ENCODE assay signal across 3 cellular contexts in the genomic region with DNA sequence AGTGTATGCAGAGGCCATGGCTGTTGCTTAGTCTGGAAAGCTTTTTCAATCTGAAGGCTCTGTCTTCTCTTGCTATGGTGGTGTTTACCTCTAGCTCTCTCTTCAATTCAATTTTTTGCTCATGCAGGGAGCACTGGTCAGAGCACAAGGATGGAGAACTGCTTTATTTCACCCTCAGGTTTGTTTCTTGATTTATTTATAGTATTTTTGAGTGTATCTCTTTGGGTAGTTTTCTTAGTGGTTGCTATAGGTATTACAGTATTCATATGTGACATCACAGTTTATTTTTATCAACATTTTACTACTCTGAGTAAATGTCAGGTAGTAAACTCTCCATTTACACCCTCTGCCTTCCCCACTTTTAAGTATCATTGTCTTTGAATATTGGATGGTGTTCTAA.
TF ChIP-seq lines count a peak whose summit lies in the region.

No MANE protein-coding gene starts in this region.

TF ChIP-seq in SK-N-SH, 30 proteins besides CTCF, POLR2A, EP300 and RAD21 (continues in another document):
- TF ChIP-seq USF2 (IDR thresholded peaks at IDR 0.05; ENCODE audit: borderline replicate concordance, low read depth, low read length) (no peak), GABPA (IDR thresholded peaks at IDR 0.05; ENCODE audit: low read depth) (no peak), GATA2 (CRISPR knock-in tag; IDR thresholded peaks at IDR 0.05) (no peak), FOXM1 (IDR thresholded peaks at IDR 0.05; ENCODE audit: low read depth) (no peak), SMC3 (IDR thresholded peaks at IDR 0.05; ENCODE audit: low read depth, low read length) (no peak), TAF1 (IDR thresholded peaks at IDR 0.05; ENCODE audit: borderline replicate concordance, low read depth, low read length) (no peak), POLR2AphosphoS5 (IDR thresholded peaks at IDR 0.05; ENCODE audit: low read depth, low read length) (no peak), NRF1 (IDR thresholded peaks at IDR 0.05; ENCODE audit: low read depth, low read length) (no peak), JUND (IDR thresholded peaks at IDR 0.05) (no peak), EZH2phosphoT487 (IDR thresholded peaks at IDR 0.05; ENCODE audit: borderline replicate concordance, low read depth) (no peak), MXI1 (IDR thresholded peaks at IDR 0.05; ENCODE audit: low read depth, low read length) (no peak), REST (IDR thresholded peaks at IDR 0.05; ENCODE audit: low read depth, low read length) (no peak)
- TF ChIP-seq, protein P1, sequence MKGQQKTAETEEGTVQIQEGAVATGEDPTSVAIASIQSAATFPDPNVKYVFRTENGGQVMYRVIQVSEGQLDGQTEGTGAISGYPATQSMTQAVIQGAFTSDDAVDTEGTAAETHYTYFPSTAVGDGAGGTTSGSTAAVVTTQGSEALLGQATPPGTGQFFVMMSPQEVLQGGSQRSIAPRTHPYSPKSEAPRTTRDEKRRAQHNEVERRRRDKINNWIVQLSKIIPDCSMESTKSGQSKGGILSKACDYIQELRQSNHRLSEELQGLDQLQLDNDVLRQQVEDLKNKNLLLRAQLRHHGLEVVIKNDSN (IDR thresholded peaks at IDR 0.05; ENCODE audit: borderline replicate concordance, low read depth), result no peak
- TF ChIP-seq, protein P2, sequence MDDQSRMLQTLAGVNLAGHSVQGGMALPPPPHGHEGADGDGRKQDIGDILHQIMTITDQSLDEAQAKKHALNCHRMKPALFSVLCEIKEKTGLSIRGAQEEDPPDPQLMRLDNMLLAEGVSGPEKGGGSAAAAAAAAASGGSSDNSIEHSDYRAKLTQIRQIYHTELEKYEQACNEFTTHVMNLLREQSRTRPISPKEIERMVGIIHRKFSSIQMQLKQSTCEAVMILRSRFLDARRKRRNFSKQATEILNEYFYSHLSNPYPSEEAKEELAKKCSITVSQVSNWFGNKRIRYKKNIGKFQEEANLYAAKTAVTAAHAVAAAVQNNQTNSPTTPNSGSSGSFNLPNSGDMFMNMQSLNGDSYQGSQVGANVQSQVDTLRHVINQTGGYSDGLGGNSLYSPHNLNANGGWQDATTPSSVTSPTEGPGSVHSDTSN (IDR thresholded peaks at IDR 0.05), result no peak

TF ChIP-seq in SK-N-SH treated with all-trans-retinoic acid at 6 μM for 48 hours, 23 proteins besides CTCF, POLR2A, EP300 and RAD21 (continued from another document):
- TF ChIP-seq CREB5 (CRISPR knock-in tag; IDR thresholded peaks at IDR 0.05; ENCODE audit: low read depth) (no peak), ZNF565 (CRISPR knock-in tag; conservative IDR thresholded peaks at IDR 0.05; ENCODE audit: low read depth) (no peak), PPARA (CRISPR knock-in tag; IDR thresholded peaks at IDR 0.05; ENCODE audit: borderline replicate concordance) (no peak)

TF ChIP-seq in GM23338, 12 proteins besides CTCF, POLR2A, EP300 and RAD21:
- TF ChIP-seq, protein P3, sequence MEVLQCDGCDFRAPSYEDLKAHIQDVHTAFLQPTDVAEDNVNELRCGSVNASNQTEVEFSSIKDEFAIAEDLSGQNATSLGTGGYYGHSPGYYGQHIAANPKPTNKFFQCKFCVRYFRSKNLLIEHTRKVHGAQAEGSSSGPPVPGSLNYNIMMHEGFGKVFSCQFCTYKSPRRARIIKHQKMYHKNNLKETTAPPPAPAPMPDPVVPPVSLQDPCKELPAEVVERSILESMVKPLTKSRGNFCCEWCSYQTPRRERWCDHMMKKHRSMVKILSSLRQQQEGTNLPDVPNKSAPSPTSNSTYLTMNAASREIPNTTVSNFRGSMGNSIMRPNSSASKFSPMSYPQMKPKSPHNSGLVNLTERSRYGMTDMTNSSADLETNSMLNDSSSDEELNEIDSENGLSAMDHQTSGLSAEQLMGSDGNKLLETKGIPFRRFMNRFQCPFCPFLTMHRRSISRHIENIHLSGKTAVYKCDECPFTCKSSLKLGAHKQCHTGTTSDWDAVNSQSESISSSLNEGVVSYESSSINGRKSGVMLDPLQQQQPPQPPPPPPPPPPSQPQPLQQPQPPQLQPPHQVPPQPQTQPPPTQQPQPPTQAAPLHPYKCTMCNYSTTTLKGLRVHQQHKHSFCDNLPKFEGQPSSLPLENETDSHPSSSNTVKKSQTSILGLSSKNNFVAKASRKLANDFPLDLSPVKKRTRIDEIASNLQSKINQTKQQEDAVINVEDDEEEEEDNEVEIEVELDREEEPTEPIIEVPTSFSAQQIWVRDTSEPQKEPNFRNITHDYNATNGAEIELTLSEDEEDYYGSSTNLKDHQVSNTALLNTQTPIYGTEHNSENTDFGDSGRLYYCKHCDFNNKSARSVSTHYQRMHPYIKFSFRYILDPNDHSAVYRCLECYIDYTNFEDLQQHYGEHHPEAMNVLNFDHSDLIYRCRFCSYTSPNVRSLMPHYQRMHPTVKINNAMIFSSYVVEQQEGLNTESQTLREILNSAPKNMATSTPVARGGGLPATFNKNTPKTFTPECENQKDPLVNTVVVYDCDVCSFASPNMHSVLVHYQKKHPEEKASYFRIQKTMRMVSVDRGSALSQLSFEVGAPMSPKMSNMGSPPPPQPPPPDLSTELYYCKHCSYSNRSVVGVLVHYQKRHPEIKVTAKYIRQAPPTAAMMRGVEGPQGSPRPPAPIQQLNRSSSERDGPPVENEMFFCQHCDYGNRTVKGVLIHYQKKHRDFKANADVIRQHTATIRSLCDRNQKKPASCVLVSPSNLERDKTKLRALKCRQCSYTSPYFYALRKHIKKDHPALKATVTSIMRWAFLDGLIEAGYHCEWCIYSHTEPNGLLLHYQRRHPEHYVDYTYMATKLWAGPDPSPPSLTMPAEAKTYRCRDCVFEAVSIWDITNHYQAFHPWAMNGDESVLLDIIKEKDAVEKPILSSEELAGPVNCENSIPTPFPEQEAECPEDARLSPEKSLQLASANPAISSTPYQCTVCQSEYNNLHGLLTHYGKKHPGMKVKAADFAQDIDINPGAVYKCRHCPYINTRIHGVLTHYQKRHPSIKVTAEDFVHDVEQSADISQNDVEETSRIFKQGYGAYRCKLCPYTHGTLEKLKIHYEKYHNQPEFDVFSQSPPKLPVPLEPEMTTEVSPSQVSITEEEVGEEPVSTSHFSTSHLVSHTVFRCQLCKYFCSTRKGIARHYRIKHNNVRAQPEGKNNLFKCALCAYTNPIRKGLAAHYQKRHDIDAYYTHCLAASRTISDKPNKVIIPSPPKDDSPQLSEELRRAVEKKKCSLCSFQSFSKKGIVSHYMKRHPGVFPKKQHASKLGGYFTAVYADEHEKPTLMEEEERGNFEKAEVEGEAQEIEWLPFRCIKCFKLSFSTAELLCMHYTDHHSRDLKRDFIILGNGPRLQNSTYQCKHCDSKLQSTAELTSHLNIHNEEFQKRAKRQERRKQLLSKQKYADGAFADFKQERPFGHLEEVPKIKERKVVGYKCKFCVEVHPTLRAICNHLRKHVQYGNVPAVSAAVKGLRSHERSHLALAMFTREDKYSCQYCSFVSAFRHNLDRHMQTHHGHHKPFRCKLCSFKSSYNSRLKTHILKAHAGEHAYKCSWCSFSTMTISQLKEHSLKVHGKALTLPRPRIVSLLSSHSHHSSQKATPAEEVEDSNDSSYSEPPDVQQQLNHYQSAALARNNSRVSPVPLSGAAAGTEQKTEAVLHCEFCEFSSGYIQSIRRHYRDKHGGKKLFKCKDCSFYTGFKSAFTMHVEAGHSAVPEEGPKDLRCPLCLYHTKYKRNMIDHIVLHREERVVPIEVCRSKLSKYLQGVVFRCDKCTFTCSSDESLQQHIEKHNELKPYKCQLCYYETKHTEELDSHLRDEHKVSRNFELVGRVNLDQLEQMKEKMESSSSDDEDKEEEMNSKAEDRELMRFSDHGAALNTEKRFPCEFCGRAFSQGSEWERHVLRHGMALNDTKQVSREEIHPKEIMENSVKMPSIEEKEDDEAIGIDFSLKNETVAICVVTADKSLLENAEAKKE (CRISPR knock-in tag; IDR thresholded peaks at IDR 0.05), result no peak
- TF ChIP-seq ZNF331 (CRISPR knock-in tag; IDR thresholded peaks at IDR 0.05; ENCODE audit: low read depth) (no peak), NANOG (IDR thresholded peaks at IDR 0.05; ENCODE audit: borderline replicate concordance) (no peak), EZH2phosphoT487 (IDR thresholded peaks at IDR 0.05; ENCODE audit: unreplicated experiment) (no peak), STAT1 (IDR thresholded peaks at IDR 0.05; ENCODE audit: unreplicated experiment) (no peak), JUNB (IDR thresholded peaks at IDR 0.05; ENCODE audit: unreplicated experiment) (no peak), ZNF114 (CRISPR knock-in tag; IDR thresholded peaks at IDR 0.05) (no peak), POLR2AphosphoS5 (IDR thresholded peaks at IDR 0.05; ENCODE audit: low read depth) (no peak), CREB1 (CRISPR knock-in tag; IDR thresholded peaks at IDR 0.05; ENCODE audit: low read depth) (no peak)
